In the genomic region with DNA sequence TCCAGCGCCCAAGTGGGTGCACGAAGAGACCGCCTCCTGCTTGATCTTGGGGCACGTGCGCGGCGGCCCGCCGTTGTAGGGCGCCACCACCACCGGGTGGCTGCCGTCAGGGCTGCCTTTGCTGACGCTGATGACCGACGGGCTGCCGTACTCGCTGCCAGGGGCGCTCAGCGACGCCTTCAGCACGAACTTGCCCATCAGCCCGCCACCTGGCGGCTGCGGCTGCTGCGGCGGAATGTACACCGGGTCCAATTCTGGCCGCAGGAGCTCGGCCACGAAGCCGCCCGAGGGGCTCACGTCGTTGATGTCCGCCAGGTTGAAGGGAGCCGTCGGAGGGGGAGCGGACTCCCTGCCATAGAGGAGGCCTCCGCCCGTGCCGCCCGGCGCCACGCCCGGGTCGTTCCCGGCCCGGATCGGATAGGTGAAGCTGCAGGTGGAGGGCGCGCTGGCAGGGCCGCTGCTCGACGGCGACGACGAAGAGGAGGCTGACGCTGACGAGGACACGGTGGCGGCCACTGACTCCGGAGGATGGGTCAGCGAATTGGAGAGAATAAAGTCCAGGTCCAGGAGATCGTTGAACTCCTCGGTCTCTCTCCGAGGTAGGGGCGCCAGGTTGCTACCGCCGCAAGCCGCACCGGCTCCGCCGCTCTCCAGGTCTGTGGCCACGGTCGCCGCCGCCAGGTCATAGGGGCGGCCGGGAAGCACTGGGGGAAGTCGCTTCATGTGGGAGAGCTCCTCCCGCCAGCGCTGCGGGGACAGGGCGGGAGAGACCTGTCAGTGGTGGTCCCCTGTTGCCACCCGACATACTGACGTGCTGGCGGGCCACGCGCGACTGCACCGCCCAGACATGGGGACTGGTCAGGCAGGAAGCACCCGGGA, we compare ENCODE assay signal across 8 cellular contexts. TPM values are rescaled to one million over a fixed set of nuclear protein-coding genes. Genes with fewer than 3 reads are reported as not detected.
DNase-seq lines count a peak whose midpoint lies in the region; ATAC-seq and TF ChIP-seq lines count a peak whose summit lies in the region.

No MANE protein-coding gene starts in this region.

- peaks cover 59% of the 10 kb centered on the region for H3K36me3 Mint-ChIP-seq in MCF 10A (ENCODE audit: insufficient read depth, unreplicated experiment)

- peak overlapping the region; percentile 94 for H3K4me3 Mint-ChIP-seq in MCF 10A (ENCODE audit: unreplicated experiment)
- peak overlapping the region; percentile 79 to 82 for H3K4me3 Mint-ChIP-seq in stimulated activated naive CD8-positive, alpha-beta T cell treated with anti-CD3 and anti-CD28 coated beads, Interleukin-15, amount 100 ng/mL, for 72 hours

- peak overlapping the region; percentile 60 to 99 (median 82) for H3K4me3 ChIP-seq in BLaER1 treated with 17β-estradiol and CSF1 and Interleukin-3, amounts not matched to agents 10 nM and 100 nM
- H3K4me3 ChIP-seq in HUES48 (ENCODE audit: low read depth, low read length) = peak overlapping the region; percentile 63

- peak overlapping the region; percentile 65 to 96 (median 78); a peak in 20 of 22 replicates for H3K9ac ChIP-seq in BLaER1 treated with 17β-estradiol and CSF1 and Interleukin-3, amounts not matched to agents 10 nM and 100 nM
- no peak overlapping the region for H3K9ac ChIP-seq in HUES48 (ENCODE audit: low read depth, low read length)

- peaks cover 25% of the 10 kb centered on the region for H3K4me1 Mint-ChIP-seq in MCF 10A (ENCODE audit: insufficient read depth, unreplicated experiment)
- H3K4me1 Mint-ChIP-seq in stimulated activated naive CD8-positive, alpha-beta T cell treated with anti-CD3 and anti-CD28 coated beads, Interleukin-15, amount 100 ng/mL, for 72 hours = peaks cover 39% of the 10 kb centered on the region

- H3K4me2 ChIP-seq in BLaER1 treated with 17β-estradiol and CSF1 and Interleukin-3, amounts not matched to agents 10 nM and 100 nM = peak overlapping the region; percentile 93 to 100 (median 97)

- no TSS peak for BruUV-seq in MCF 10A (replicated peaks; lab: Mats Ljungman, UMichigan)

- POLR2A ChIA-PET in MCF 10A (lab: Yijun Ruan, JAX) = interaction anchor here (0.7 to 4.3 kb wide), 18 partner anchors 7 to 1079 kb away, joined by 3 to 49 read pairs (median 10); no protein-coding TSS in a partner anchor

- CTCF ChIA-PET in MCF 10A (lab: Yijun Ruan, JAX) = interaction anchor here (0.6 to 2.1 kb wide), 16 partner anchors 74 to 1273 kb away, joined by 3 to 7 read pairs (median 4); no protein-coding TSS in a partner anchor

- ATAC-seq in stimulated activated naive CD8-positive, alpha-beta T cell treated with anti-CD3 and anti-CD28 coated beads, Interleukin-15, amount 100 ng/mL, for 72 hours = no peak
- no peak for ATAC-seq in HG03108 (IDR thresholded peaks at IDR 0.05; ENCODE audit: unreplicated experiment)

- H4K20me1 ChIP-seq in BLaER1 treated with 17β-estradiol and CSF1 and Interleukin-3, amounts not matched to agents 10 nM and 100 nM = peaks cover 22 to 51% (median 33%) of the 10 kb centered on the region in 11 experiments; a peak in 21 of 22 replicates

- peak; percentile 18 for TF ChIP-seq CTCF in MCF 10A (IDR thresholded peaks at IDR 0.05; ENCODE audit: unreplicated experiment)

- peaks cover 11 to 71% (median 64%) of the 10 kb centered on the region in 11 experiments for H3K27me3 ChIP-seq in BLaER1 treated with 17β-estradiol and CSF1 and Interleukin-3, amounts not matched to agents 10 nM and 100 nM
- peaks cover 58% of the 10 kb centered on the region for H3K27me3 ChIP-seq in HUES48 (ENCODE audit: control insufficient read depth, insufficient read depth, low read length)

- peak overlapping the region in 7 of 11 experiments; percentile 53 to 92 (median 82); a peak in 13 of 22 replicates for H3K27ac ChIP-seq in BLaER1 treated with 17β-estradiol and CSF1 and Interleukin-3, amounts not matched to agents 10 nM and 100 nM
- no peak overlapping the region for H3K27ac ChIP-seq in HUES48 (ENCODE audit: low read depth, low read length)

- peaks cover 0 to 24% (median 10%) of the 10 kb centered on the region in 11 experiments; a peak in 13 of 22 replicates for H3K9me3 ChIP-seq in BLaER1 treated with 17β-estradiol and CSF1 and Interleukin-3, amounts not matched to agents 10 nM and 100 nM (replicated peaks in 1 of 11)
- H3K9me3 ChIP-seq in HUES48 (ENCODE audit: control insufficient read depth, insufficient read depth, low read length) = no peaks in the 10 kb centered on the region

- H3K36me3 ChIP-seq in BLaER1 treated with 17β-estradiol and CSF1 and Interleukin-3, amounts not matched to agents 10 nM and 100 nM = peaks cover 0 to 43% (median 31%) of the 10 kb centered on the region in 11 experiments; a peak in 15 of 22 replicates
- H3K36me3 ChIP-seq in HUES48 (ENCODE audit: control insufficient read depth, insufficient read depth, low read length) = peaks cover 11% of the 10 kb centered on the region

- no peaks in the 10 kb centered on the region for H3K27me3 Mint-ChIP-seq in MCF 10A (ENCODE audit: insufficient read depth, unreplicated experiment)
- H3K27me3 Mint-ChIP-seq in stimulated activated naive CD8-positive, alpha-beta T cell treated with anti-CD3 and anti-CD28 coated beads, Interleukin-15, amount 100 ng/mL, for 72 hours = peaks cover 67% of the 10 kb centered on the region

- peaks cover 27 to 69% (median 33%) of the 10 kb centered on the region in 10 experiments for H3K4me1 ChIP-seq in BLaER1 treated with 17β-estradiol and CSF1 and Interleukin-3, amounts not matched to agents 10 nM and 100 nM
- peaks cover 20% of the 10 kb centered on the region for H3K4me1 ChIP-seq in HUES48 (ENCODE audit: control insufficient read depth, insufficient read depth, low read length)

- DNase-seq in MCF 10A (ENCODE audit: unreplicated experiment) = no peak
- DNase-seq in kidney tubule cell (ENCODE audit: low spot score) = peak; percentile 61
- DNase-seq in stimulated activated naive CD8-positive, alpha-beta T cell treated with anti-CD3 and anti-CD28 coated beads, Interleukin-15, amount 100 ng/mL, for 72 hours = peak; percentile 20 to 27
- DNase-seq in GM19240 (ENCODE audit: insufficient read length, low spot score) = no peak
- DNase-seq in cortex of kidney (lab: John Stamatoyannopoulos, UW) = no peak

- intact Hi-C loops in MCF 10A (cut with micrococcal nuclease) = loop anchor here (1.0 to 10.0 kb wide), 6 partner anchors 247 to 1275 kb away; no protein-coding TSS in a partner anchor

- H3K27ac Mint-ChIP-seq in MCF 10A (ENCODE audit: low read depth, unreplicated experiment) = peak overlapping the region; percentile 96
- H3K27ac Mint-ChIP-seq in stimulated activated naive CD8-positive, alpha-beta T cell treated with anti-CD3 and anti-CD28 coated beads, Interleukin-15, amount 100 ng/mL, for 72 hours = peak overlapping the region in 1 of 2 donors; percentile 86

- no peaks in the 10 kb centered on the region for H3K9me3 Mint-ChIP-seq in MCF 10A (ENCODE audit: unreplicated experiment)
- H3K9me3 Mint-ChIP-seq in stimulated activated naive CD8-positive, alpha-beta T cell treated with anti-CD3 and anti-CD28 coated beads, Interleukin-15, amount 100 ng/mL, for 72 hours = no peaks in the 10 kb centered on the region

RNA-seq across cellular contexts. Expression of gene KLF4, which starts 1.8 kb away (rescaled TPM):
- 94.9 and 96.0 TPM in 2 replicates for total RNA-seq in MCF 10A (2022)

Comparison
In these comparisons a context has a peak if more than half of its experiments do, and no peak if none do; other contexts are left out.
1. DNase-seq: peak in kidney tubule cell (single experiment) and stimulated activated naive CD8-positive, alpha-beta T cell treated with anti-CD3 and anti-CD28 coated beads, Interleukin-15, amount 100 ng/mL, for 72 hours (2 of 2); none in MCF 10A (single experiment), GM19240 (single experiment) and cortex of kidney (single experiment).